Comparison of ENCODE assay signal across 25 cellular contexts in the genomic region with DNA sequence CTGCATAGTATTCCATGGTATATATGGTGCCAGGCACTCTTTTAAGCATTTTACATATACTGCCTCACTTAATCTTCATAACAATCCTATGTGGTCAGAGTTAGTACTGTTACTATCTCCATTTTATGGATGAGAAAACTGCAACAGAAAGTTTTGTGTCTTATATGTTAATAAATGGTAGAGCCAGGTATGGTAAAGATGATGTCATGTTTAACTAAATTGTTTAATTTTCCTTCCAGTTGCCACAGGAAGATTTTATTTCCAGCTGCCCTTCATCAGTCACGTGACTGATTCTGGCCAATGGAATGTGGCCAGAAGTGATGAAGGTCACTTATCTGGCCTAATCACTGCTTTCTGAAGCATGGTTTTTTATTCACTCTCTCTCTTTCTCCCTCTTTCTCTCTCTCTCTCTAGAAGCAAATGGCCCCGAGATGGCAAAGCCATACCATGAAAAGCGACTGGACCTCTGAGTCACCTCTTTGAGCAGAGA.
"Had no signal": no experiment of that assay in that cellular context is flagged by ENCODE, and none has a peak within 500 bp of the region (broad histone marks: within the 10 kb centered on the region; RNA-seq: fewer than 3 reads in every experiment).

No MANE protein-coding gene starts in this region.

- H3K4me1 Mint-ChIP-seq: IgD-negative memory B cell had no signal

- DNase-seq: Karpas-422, KG1, MG63, NCI-H1092, NCI-H1105 treated with DMSO at 0.1 percent for 48 hours, NCI-H1417 treated with DMSO at 0.1 percent for 48 hours, NCI-H146, NCI-H1694 treated with DMSO at 0.1 percent for 48 hours, NCI-H1930, NCI-H2081, NCI-H2171, NCI-H226, NCI-H446, NCI-H510A, NCI-H524 treated with DMSO at 0.1 percent for 48 hours, NCI-H69, NCI-H774, PC-3, SHP77 treated with DMSO at 0.1 percent for 48 hours, SJCRH30, T-helper 1 cell had no signal

- H3K4me3 ChIP-seq: MG63, SJCRH30 had no signal

- H3K36me3 ChIP-seq: MG63, SJCRH30 had no signal

- H3K27me3 ChIP-seq: MG63, SJCRH30 had no signal

- ATAC-seq: Panc1, PC-3, Right ventricle myocardium inferior, SK-N-SH treated with all-trans-retinoic acid at 6 μM for 48 hours had no signal

- H3K36me3 Mint-ChIP-seq: IgD-negative memory B cell had no signal

- H3K27me3 Mint-ChIP-seq: IgD-negative memory B cell had no signal

- H3K9me3 ChIP-seq: MG63, SJCRH30 had no signal

- H3K27ac Mint-ChIP-seq: IgD-negative memory B cell had no signal

- H3K4me3 Mint-ChIP-seq: IgD-negative memory B cell had no signal

- H3K27ac ChIP-seq: SJCRH30 had no signal

- H3K4me1 ChIP-seq: SJCRH30 had no signal
